Comparison of ENCODE assay signal across 8 cellular contexts in the genomic region with DNA sequence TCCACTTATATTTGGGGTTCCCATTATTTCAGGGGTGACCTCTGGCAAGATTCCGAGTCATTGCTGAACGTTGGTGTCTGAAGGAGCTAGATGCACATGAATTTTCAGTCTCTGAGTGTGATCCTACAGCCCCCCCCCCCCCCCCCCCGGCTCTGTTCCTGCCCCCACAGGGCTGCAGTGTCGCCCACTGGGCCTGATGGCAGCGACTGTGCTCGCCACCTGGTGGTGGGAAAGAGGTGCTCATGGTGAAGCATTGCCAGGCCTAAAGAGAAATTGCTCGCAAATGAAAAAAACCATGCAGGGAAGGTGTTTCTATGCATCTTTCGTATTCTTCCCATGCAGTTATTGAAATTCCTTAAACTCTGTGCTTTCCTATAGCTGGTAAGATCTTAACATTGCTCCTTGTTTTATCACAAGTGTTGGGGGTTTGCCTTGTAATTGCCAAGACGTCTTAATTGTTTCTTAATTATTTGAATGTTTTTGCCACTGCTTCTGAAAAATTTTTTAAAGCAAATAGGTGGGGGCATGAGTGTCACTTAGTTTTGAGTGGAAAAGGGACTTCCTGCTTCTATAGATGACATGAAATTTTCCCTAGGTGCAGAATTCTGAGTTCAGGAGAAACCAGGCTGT.
DNase-seq lines count a peak whose midpoint lies in the region; TF ChIP-seq lines count a peak whose summit lies in the region.

No MANE protein-coding gene starts in this region.

- no peak for TF ChIP-seq POLR2A in ovary (IDR thresholded peaks at IDR 0.05)

- H3K27me3 ChIP-seq in ovary: no peaks in the 10 kb centered on the region

- no peak overlapping the region for H3K27ac ChIP-seq in ovary

- H3K9me3 ChIP-seq in ovary: no peaks in the 10 kb centered on the region

- no peak for TF ChIP-seq EP300 in ovary (IDR thresholded peaks at IDR 0.05)

- no peak overlapping the region for H3K4me3 ChIP-seq in HFF-Myc (replicated peaks; ENCODE audit: low read depth, low read length)
- no peak overlapping the region for H3K4me3 ChIP-seq in ovary

- DNase-seq in NCI-H2227 (lab: John Stamatoyannopoulos, UW; ENCODE audit: unreplicated experiment) (peak; percentile 46), NCI-H2227 treated with DMSO at 0.1 percent for 48 hours (lab: John Stamatoyannopoulos, UW) (no peak), HFF-Myc (ENCODE audit: extremely low read depth, low read depth) (peak; percentile 20), NCI-H226 (peak; percentile 8), fibroblast of peridontal ligament (ENCODE audit: extremely low read depth) (peak; percentile 56), ovary (peak; percentile 54 to 74 (median 66)), NCI-H187 treated with DMSO at 0.1 percent for 48 hours (lab: John Stamatoyannopoulos, UW) (no peak)
- peak; percentile 65 for DNase-seq in activated CD8-positive, alpha-beta memory T cell treated with anti-CD3 and anti-CD28 coated beads, Interleukin-2, amount 50 U/mL, for 48 hours

- 33 to 36% (median 35%) methylated on average over 9 of the region's 9 CpGs for WGBS in ovary, 3 donors

- TF ChIP-seq CTCF in HFF-Myc (IDR thresholded peaks at IDR 0.05; ENCODE audit: low read depth, low read length, missing control alignments) (peak; percentile 83), ovary (IDR thresholded peaks at IDR 0.05) (peak; percentile 49 to 77 (median 52))

- no peaks in the 10 kb centered on the region for H3K36me3 ChIP-seq in ovary

- H3K4me1 ChIP-seq in ovary (ENCODE audit: insufficient read depth): peaks cover 2% of the 10 kb centered on the region

- intact Hi-C loops in ovary (cut with DNase I): loop anchor here (2.0 to 10.0 kb wide), 2 partner anchors 182 to 322 kb away; no protein-coding TSS in a partner anchor

Comparison
In these comparisons a context has a peak if more than half of its experiments do, and no peak if none do; other contexts are left out.
1. DNase-seq: peak in NCI-H2227 (single experiment), HFF-Myc (single experiment), NCI-H226 (single experiment), activated CD8-positive, alpha-beta memory T cell treated with anti-CD3 and anti-CD28 coated beads, Interleukin-2, amount 50 U/mL, for 48 hours (single experiment), fibroblast of peridontal ligament (single experiment) and ovary (5 of 5); none in NCI-H2227 treated with DMSO at 0.1 percent for 48 hours (single experiment) and NCI-H187 treated with DMSO at 0.1 percent for 48 hours (single experiment).